ENCODE assay signal across 1 cellular context in the genomic region with DNA sequence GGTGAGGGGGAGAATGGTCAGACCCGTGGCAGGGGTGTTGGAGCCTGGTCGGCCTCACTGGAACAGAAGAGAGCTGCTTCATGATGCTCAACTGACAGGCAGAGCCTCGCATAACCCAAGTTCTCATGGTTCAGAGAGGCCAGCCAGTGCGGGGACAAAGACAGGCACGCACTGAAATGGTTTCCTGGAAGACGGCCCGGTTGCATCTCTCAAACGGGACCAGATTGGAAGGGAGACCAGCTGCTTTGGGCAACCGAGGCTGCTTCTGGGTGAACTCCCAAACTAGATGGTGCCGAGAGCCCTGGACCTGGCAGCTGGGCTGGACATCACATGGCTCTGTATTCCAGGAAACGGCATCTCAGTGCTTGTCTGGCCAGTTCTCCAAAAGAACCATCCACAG.
TF ChIP-seq lines count a peak whose summit lies in the region.

No MANE protein-coding gene starts in this region.

TF ChIP-seq in H1, 55 proteins besides CTCF, POLR2A, EP300 and RAD21:
- TF ChIP-seq, protein P1, sequence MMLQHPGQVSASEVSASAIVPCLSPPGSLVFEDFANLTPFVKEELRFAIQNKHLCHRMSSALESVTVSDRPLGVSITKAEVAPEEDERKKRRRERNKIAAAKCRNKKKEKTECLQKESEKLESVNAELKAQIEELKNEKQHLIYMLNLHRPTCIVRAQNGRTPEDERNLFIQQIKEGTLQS (IDR thresholded peaks at IDR 0.05; ENCODE audit: insufficient read depth, low read depth, low read length): no peak
- no peak for TF ChIP-seq TEAD4 (IDR thresholded peaks at IDR 0.05; ENCODE audit: low read depth, low read length)
- no peak for TF ChIP-seq EZH2 (IDR thresholded peaks at IDR 0.05; ENCODE audit: low read depth, low read length, severe bottlenecking)
- no peak for TF ChIP-seq BACH1 (IDR thresholded peaks at IDR 0.05; ENCODE audit: low read length)
- no peak for TF ChIP-seq CHD1 (IDR thresholded peaks at IDR 0.05; ENCODE audit: low read depth, low read length)
- TF ChIP-seq CBX8 (IDR thresholded peaks at IDR 0.05; ENCODE audit: borderline replicate concordance, low read depth, low read length): no peak
- TF ChIP-seq EGR1 (IDR thresholded peaks at IDR 0.05; ENCODE audit: borderline replicate concordance, low read depth, low read length): no peak
- TF ChIP-seq BRCA1 (IDR thresholded peaks at IDR 0.05; ENCODE audit: low read depth, low read length): no peak
- no peak for TF ChIP-seq TAF1 (IDR thresholded peaks at IDR 0.05; ENCODE audit: low read depth, low read length)
- no peak for TF ChIP-seq SP4 (IDR thresholded peaks at IDR 0.05; ENCODE audit: low read length)
- TF ChIP-seq, protein P2, sequence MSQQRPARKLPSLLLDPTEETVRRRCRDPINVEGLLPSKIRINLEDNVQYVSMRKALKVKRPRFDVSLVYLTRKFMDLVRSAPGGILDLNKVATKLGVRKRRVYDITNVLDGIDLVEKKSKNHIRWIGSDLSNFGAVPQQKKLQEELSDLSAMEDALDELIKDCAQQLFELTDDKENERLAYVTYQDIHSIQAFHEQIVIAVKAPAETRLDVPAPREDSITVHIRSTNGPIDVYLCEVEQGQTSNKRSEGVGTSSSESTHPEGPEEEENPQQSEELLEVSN (IDR thresholded peaks at IDR 0.05): no peak
TF ChIP-seq in H1: peak in this region for 0.
